In genomic region chr14:89126461-89126860, GRCh38 we compare ENCODE assay signal across 1 cellular context.
TF ChIP-seq lines count a peak whose summit lies in the region.

No MANE protein-coding gene starts in this region.

TF ChIP-seq in HCT116, 20 proteins besides CTCF, POLR2A, EP300 and RAD21 (continued from another document):
- TF ChIP-seq REST (IDR thresholded peaks at IDR 0.05; ENCODE audit: low read depth) (no peak), EGR1 (IDR thresholded peaks at IDR 0.05; ENCODE audit: low read depth) (no peak), JUND (IDR thresholded peaks at IDR 0.05) (no peak)
